9 cellular contexts compared by ENCODE assay signal in genomic region chr5:68286612-68286912, GRCh38.
DNase-seq lines count a peak whose midpoint lies in the region; ATAC-seq and TF ChIP-seq lines count a peak whose summit lies in the region.
"Had no signal": no experiment of that assay in that cellular context is flagged by ENCODE, and none has a peak within 500 bp of the region (broad histone marks: within the 10 kb centered on the region; RNA-seq: fewer than 3 reads in every experiment).

No MANE protein-coding gene starts in this region.

- H4K20me1 ChIP-seq in DND-41 (ENCODE audit: insufficient read depth, low read length): peaks cover 8% of the 10 kb centered on the region; the same call in 1 of the 2 replicates

- H3K36me3 Mint-ChIP-seq in activated T-helper 2 cell treated with anti-CD3 and anti-CD28 coated beads, Interferon-gamma antibody, Interleukin-2, Interleukin-4, amounts not matched to agents 10 μg/mL and 5 μg/mL and 100 μg/mL, durations not matched to agents 14 hours and 24 hours and 36 hours (ENCODE audit: low read depth): peaks cover 67% of the 10 kb centered on the region
- H3K36me3 Mint-ChIP-seq in endodermal cell (ENCODE audit: low read depth): peaks cover 21% of the 10 kb centered on the region

- no peaks in the 10 kb centered on the region for H3K9me3 Mint-ChIP-seq in activated T-helper 2 cell treated with anti-CD3 and anti-CD28 coated beads, Interferon-gamma antibody, Interleukin-2, Interleukin-4, amounts not matched to agents 10 μg/mL and 5 μg/mL and 100 μg/mL, durations not matched to agents 14 hours and 24 hours and 36 hours
- H3K9me3 Mint-ChIP-seq in endodermal cell: no peaks in the 10 kb centered on the region

- DNase-seq in DND-41 (no peak), GM03348 (ENCODE audit: low spot score) (no peak), medulla oblongata (ENCODE audit: extremely low spot score) (no peak), endodermal cell (no peak), DMS53 treated with DMSO at 0.1 percent for 48 hours (lab: John Stamatoyannopoulos, UW; ENCODE audit: unreplicated experiment) (no peak)
- DNase-seq in activated T-helper 2 cell treated with anti-CD3 and anti-CD28 coated beads, Interferon-gamma antibody, Interleukin-2, Interleukin-4, amounts not matched to agents 10 μg/mL and 5 μg/mL and 100 μg/mL, durations not matched to agents 14 hours and 24 hours and 36 hours (ENCODE audit: low spot score): no peak

- H3K79me2 ChIP-seq in DND-41 (ENCODE audit: insufficient read depth, low read length): peaks cover 89% of the 10 kb centered on the region

- peak overlapping the region; percentile 35 for H3K4me3 Mint-ChIP-seq in activated T-helper 2 cell treated with anti-CD3 and anti-CD28 coated beads, Interferon-gamma antibody, Interleukin-2, Interleukin-4, amounts not matched to agents 10 μg/mL and 5 μg/mL and 100 μg/mL, durations not matched to agents 14 hours and 24 hours and 36 hours (ENCODE audit: low read depth)
- no peak overlapping the region for H3K4me3 Mint-ChIP-seq in endodermal cell

- TF ChIP-seq CTCF in 22Rv1 (IDR thresholded peaks at IDR 0.05): peak; percentile 54
- TF ChIP-seq CTCF in DND-41 (IDR thresholded peaks at IDR 0.05; ENCODE audit: borderline replicate concordance, extremely low read depth, low read length, poor library complexity, severe bottlenecking): no peak
- no peak for TF ChIP-seq CTCF in endodermal cell (conservative IDR thresholded peaks at IDR 0.05)

- H3K4me1 Mint-ChIP-seq in activated T-helper 2 cell treated with anti-CD3 and anti-CD28 coated beads, Interferon-gamma antibody, Interleukin-2, Interleukin-4, amounts not matched to agents 10 μg/mL and 5 μg/mL and 100 μg/mL, durations not matched to agents 14 hours and 24 hours and 36 hours (ENCODE audit: low read depth): peaks cover 87% of the 10 kb centered on the region
- H3K4me1 Mint-ChIP-seq in endodermal cell: peaks cover 40% of the 10 kb centered on the region

- H3K27me3 Mint-ChIP-seq in activated T-helper 2 cell treated with anti-CD3 and anti-CD28 coated beads, Interferon-gamma antibody, Interleukin-2, Interleukin-4, amounts not matched to agents 10 μg/mL and 5 μg/mL and 100 μg/mL, durations not matched to agents 14 hours and 24 hours and 36 hours (ENCODE audit: low read depth): no peaks in the 10 kb centered on the region
- H3K27me3 Mint-ChIP-seq in endodermal cell (ENCODE audit: insufficient read depth): no peaks in the 10 kb centered on the region

- H3K27ac ChIP-seq in 22Rv1: peak overlapping the region; percentile 92
- peak overlapping the region; percentile 88 for H3K27ac ChIP-seq in DND-41 (ENCODE audit: low read length)
- H3K27ac ChIP-seq in muscle layer of colon (ENCODE audit: low read depth, low read length): peak overlapping the region; percentile 13
- H3K27ac ChIP-seq in endodermal cell (ENCODE audit: low read depth, low read length): no peak overlapping the region

- H3K9me3 ChIP-seq in DND-41 (ENCODE audit: insufficient read depth, low read length, severe bottlenecking): no peaks in the 10 kb centered on the region
- H3K9me3 ChIP-seq in muscle layer of colon (ENCODE audit: low read length): no peaks in the 10 kb centered on the region
- no peaks in the 10 kb centered on the region for H3K9me3 ChIP-seq in endodermal cell (ENCODE audit: control insufficient read depth, low read length)
- H3K9me3 ChIP-seq: Caco-2 had no signal

- H3K36me3 ChIP-seq in DND-41 (ENCODE audit: insufficient read depth, low read length): peaks cover 51% of the 10 kb centered on the region
- peaks cover 28% of the 10 kb centered on the region for H3K36me3 ChIP-seq in muscle layer of colon (ENCODE audit: insufficient read depth, low read length)
- peaks cover 23% of the 10 kb centered on the region for H3K36me3 ChIP-seq in endodermal cell (ENCODE audit: control insufficient read depth, insufficient read depth, low read length)

- no peak overlapping the region for H2AFZ ChIP-seq in DND-41 (ENCODE audit: low read depth, low read length)

- ATAC-seq in DND-41 (ENCODE audit: insufficient read depth, low read depth): no peak

- H3K9ac ChIP-seq in DND-41 (ENCODE audit: low read depth, low read length) (0 out of 2 replicates have a peak overlapping the region, but pooled peaks have one; percentile 9), muscle layer of colon (ENCODE audit: low read length) (no peak overlapping the region), endodermal cell (ENCODE audit: extremely low read depth, low read length, poor library complexity, severe bottlenecking) (no peak overlapping the region)

- peaks cover 79% of the 10 kb centered on the region for H3K4me1 ChIP-seq in DND-41 (ENCODE audit: insufficient read depth, low read length)
- H3K4me1 ChIP-seq in muscle layer of colon (ENCODE audit: insufficient read depth, low read length): peaks cover 89% of the 10 kb centered on the region
- peaks cover 12% of the 10 kb centered on the region for H3K4me1 ChIP-seq in endodermal cell (ENCODE audit: control insufficient read depth, insufficient read depth, low read length)

- H3K27me3 ChIP-seq in DND-41 (ENCODE audit: insufficient read depth, low read length, poor library complexity): no peaks in the 10 kb centered on the region
- no peaks in the 10 kb centered on the region for H3K27me3 ChIP-seq in muscle layer of colon (ENCODE audit: control insufficient read depth in 1 of 2, insufficient read depth in 2 of 2, low read length in 2 of 2)
- H3K27me3 ChIP-seq in endodermal cell (ENCODE audit: control insufficient read depth, insufficient read depth, low read length, poor library complexity, severe bottlenecking): no peaks in the 10 kb centered on the region

- intact Hi-C loops in activated T-helper 2 cell treated with anti-CD3 and anti-CD28 coated beads, Interferon-gamma antibody, Interleukin-2, Interleukin-4, amounts not matched to agents 10 μg/mL and 5 μg/mL and 100 μg/mL, durations not matched to agents 14 hours and 24 hours and 36 hours (cut with micrococcal nuclease): loop anchor here (1.0 to 10.0 kb wide), 7 partner anchors 96 to 1282 kb away; no protein-coding TSS in a partner anchor

- peak overlapping the region; percentile 47; the same call in 1 of the 2 replicates for H3K4me2 ChIP-seq in DND-41 (ENCODE audit: insufficient read depth, low read length)

- H3K27ac Mint-ChIP-seq in activated T-helper 2 cell treated with anti-CD3 and anti-CD28 coated beads, Interferon-gamma antibody, Interleukin-2, Interleukin-4, amounts not matched to agents 10 μg/mL and 5 μg/mL and 100 μg/mL, durations not matched to agents 14 hours and 24 hours and 36 hours: peak overlapping the region; percentile 26
- H3K27ac Mint-ChIP-seq in endodermal cell: no peak overlapping the region

- 90 to 100% methylated on average over 1 of the region's 1 CpG for WGBS in endodermal cell (ENCODE audit: insufficient coverage in 1 of 2, insufficient read length in 1 of 2), 2 experiments

- H3K4me3 ChIP-seq in DND-41 (ENCODE audit: low read depth in 1 of 2, low read length in 2 of 2) (no peak overlapping the region), muscle layer of colon (ENCODE audit: low read depth in 1 of 2, low read length in 2 of 2) (no peak overlapping the region), endodermal cell (ENCODE audit: low read length) (no peak overlapping the region)
